In genomic region chr4:93814141-93814540, GRCh38 we compare ENCODE assay signal across 29 cellular contexts. TPM values are rescaled to one million over a fixed set of nuclear protein-coding genes. Genes with fewer than 3 reads are reported as not detected.
"Had no signal": no experiment of that assay in that cellular context is flagged by ENCODE, and none has a peak within 500 bp of the region (broad histone marks: within the 10 kb centered on the region; RNA-seq: fewer than 3 reads in every experiment).

No MANE protein-coding gene starts in this region.

- H3K4me3 Mint-ChIP-seq: activated CD4-positive, alpha-beta memory T cell treated with anti-CD3 and anti-CD28 coated beads for 36 hours; activated CD4-positive, alpha-beta T cell treated with anti-CD3 and anti-CD28 coated beads, Interleukin-2, amount 10 ng/mL, durations not matched to agents 7 days and 5 days; activated naive CD8-positive, alpha-beta T cell treated with anti-CD3 and anti-CD28 coated beads, Interleukin-2, amount 50 U/mL, for 24 hours; activated T-cell treated with anti-CD3 and anti-CD28 coated beads, Interleukin-2, amount 50 U/mL, for 4 hours; central memory CD8-positive, alpha-beta T cell; T-helper 17 cell had no signal

- H3K4me1 Mint-ChIP-seq: activated CD4-positive, alpha-beta T cell treated with anti-CD3 and anti-CD28 coated beads, Interleukin-2, amount 10 ng/mL, durations not matched to agents 7 days and 5 days; activated naive CD8-positive, alpha-beta T cell treated with anti-CD3 and anti-CD28 coated beads, Interleukin-2, amount 50 U/mL, for 24 hours; central memory CD8-positive, alpha-beta T cell; T-helper 17 cell had no signal

- H3K4me1 ChIP-seq: ascending aorta, SJSA1 had no signal

- H3K36me3 ChIP-seq: ascending aorta, SJSA1 had no signal

- H3K36me3 Mint-ChIP-seq: activated CD4-positive, alpha-beta memory T cell treated with anti-CD3 and anti-CD28 coated beads for 36 hours; activated naive CD4-positive, alpha-beta T cell treated with anti-CD3 and anti-CD28 coated beads, Interleukin-2, amount 50 U/mL, for 72 hours had no signal

- H3K9me3 ChIP-seq: ascending aorta, body of pancreas, SJSA1 had no signal

- H3K4me3 ChIP-seq: ascending aorta, body of pancreas, K562, SJSA1 had no signal

- ATAC-seq: activated naive CD4-positive, alpha-beta T cell treated with anti-CD3 and anti-CD28 coated beads, Interleukin-2, amount 50 U/mL, for 72 hours; activated naive CD8-positive, alpha-beta T cell treated with anti-CD3 and anti-CD28 coated beads, Interleukin-2, amount 50 U/mL, for 24 hours; activated T-cell treated with anti-CD3 and anti-CD28 coated beads, Interleukin-2, amount 50 U/mL, for 4 hours; body of pancreas; K562; Panc1; SK-N-SH treated with all-trans-retinoic acid at 6 μM for 48 hours; T-helper 17 cell had no signal

- DNase-seq: activated CD4-positive, alpha-beta memory T cell treated with anti-CD3 and anti-CD28 coated beads for 36 hours; activated CD4-positive, alpha-beta T cell treated with anti-CD3 and anti-CD28 coated beads, Interleukin-2, amount 10 ng/mL, durations not matched to agents 7 days and 5 days; activated CD4-positive, CD25-positive, alpha-beta regulatory T cell; activated CD8-positive, alpha-beta memory T cell treated with anti-CD3 and anti-CD28 coated beads for 24 hours; activated effector memory CD4-positive, alpha-beta T cell treated with anti-CD3 and anti-CD28 coated beads, Interleukin-2, amount 50 U/mL, for 16 hours; activated naive CD4-positive, alpha-beta T cell treated with Interleukin-2 at 50 U/mL for 16 hours; activated naive CD8-positive, alpha-beta T cell treated with anti-CD3 and anti-CD28 coated beads, Interleukin-2, amount 50 U/mL, for 24 hours; activated T-cell treated with anti-CD3 and anti-CD28 coated beads, Interleukin-2, amount 50 U/mL, for 4 hours; amniotic stem cell; NCI-H1048; NCI-H146; NCI-H187 treated with DMSO at 0.1 percent for 48 hours; NCI-H2171; NCI-H2227 treated with DMSO at 0.1 percent for 48 hours; NCI-H526; NCI-H774; SHP77; T-helper 17 cell had no signal

- H3K27me3 Mint-ChIP-seq: activated CD4-positive, alpha-beta T cell treated with anti-CD3 and anti-CD28 coated beads, Interleukin-2, amount 10 ng/mL, durations not matched to agents 7 days and 5 days; central memory CD8-positive, alpha-beta T cell; T-helper 17 cell had no signal

- H3K9me3 Mint-ChIP-seq: activated CD4-positive, alpha-beta memory T cell treated with anti-CD3 and anti-CD28 coated beads for 36 hours; activated CD4-positive, alpha-beta T cell treated with anti-CD3 and anti-CD28 coated beads, Interleukin-2, amount 10 ng/mL, durations not matched to agents 7 days and 5 days had no signal

- H3K27me3 ChIP-seq: ascending aorta, body of pancreas had no signal

- H3K27ac ChIP-seq: ascending aorta, body of pancreas, RWPE1, SJSA1, VCaP had no signal

- H3K27ac Mint-ChIP-seq: activated CD4-positive, alpha-beta memory T cell treated with anti-CD3 and anti-CD28 coated beads for 36 hours; activated CD4-positive, alpha-beta T cell treated with anti-CD3 and anti-CD28 coated beads, Interleukin-2, amount 10 ng/mL, durations not matched to agents 7 days and 5 days; activated naive CD4-positive, alpha-beta T cell treated with anti-CD3 and anti-CD28 coated beads, Interleukin-2, amount 50 U/mL, for 72 hours; activated naive CD8-positive, alpha-beta T cell treated with anti-CD3 and anti-CD28 coated beads, Interleukin-2, amount 50 U/mL, for 24 hours; T-helper 17 cell had no signal

RNA-seq across cellular contexts. Expression of gene ATOH1, which starts 14.4 kb away (rescaled TPM):
- total RNA-seq: activated CD4-positive, alpha-beta memory T cell treated with anti-CD3 and anti-CD28 coated beads for 36 hours; activated CD4-positive, alpha-beta T cell treated with anti-CD3 and anti-CD28 coated beads, Interleukin-2, amount 10 ng/mL, durations not matched to agents 7 days and 5 days; activated naive CD4-positive, alpha-beta T cell treated with anti-CD3 and anti-CD28 coated beads, Interleukin-2, amount 50 U/mL, for 72 hours; activated T-cell treated with anti-CD3 and anti-CD28 coated beads, Interleukin-2, amount 50 U/mL, for 4 hours; ascending aorta; body of pancreas; K562; NCI-H460; SJSA1; T-helper 17 cell had no signal
